ENCODE assay signal across 8 cellular contexts in the genomic region with DNA sequence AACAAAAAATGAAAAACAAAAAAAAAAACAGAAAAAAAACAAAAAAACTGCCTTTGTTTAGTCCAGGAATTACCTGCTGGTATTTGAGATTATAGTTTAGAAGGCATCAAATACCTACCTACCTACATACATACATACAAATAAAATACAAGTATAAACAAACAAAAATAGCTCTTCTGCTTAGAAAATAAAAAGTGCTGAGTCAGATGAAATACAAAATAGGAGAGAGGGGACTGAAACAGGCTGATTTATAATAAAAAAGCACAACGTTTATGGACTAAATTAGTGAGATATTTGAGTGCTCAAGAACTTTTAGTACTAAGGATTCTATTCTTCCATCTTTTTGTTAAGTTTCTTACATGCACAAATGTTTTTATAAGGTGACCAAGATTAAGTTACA.
"Had no signal": no experiment of that assay in that cellular context is flagged by ENCODE, and none has a peak within 500 bp of the region (broad histone marks: within the 10 kb centered on the region; RNA-seq: fewer than 3 reads in every experiment).

No MANE protein-coding gene starts in this region.

- DNase-seq: H7, HFFc6, Kasumi-1, KG1 had no signal

- H3K4me1 ChIP-seq: HAP-1 had no signal

- H3K4me3 ChIP-seq: GM23338, HAP-1 had no signal

- H2AFZ ChIP-seq: GM23338 had no signal

- H3K4me2 ChIP-seq: GM23338 had no signal

- ATAC-seq: GM23338, HCT116 had no signal

- H3K36me3 ChIP-seq: HAP-1 had no signal

- H3K9me3 ChIP-seq: HAP-1 had no signal

- FAIRE-seq: HTR-8/SVneo had no signal
